16 cellular contexts compared by ENCODE assay signal in genomic region chrX:78131117-78131516, GRCh38.
"Had no signal": no experiment of that assay in that cellular context is flagged by ENCODE, and none has a peak within 500 bp of the region (broad histone marks: within the 10 kb centered on the region; RNA-seq: fewer than 3 reads in every experiment).

No MANE protein-coding gene starts in this region.

- H3K27ac Mint-ChIP-seq: nephron, progenitor cell of endocrine pancreas had no signal

- H3K9me3 Mint-ChIP-seq: brain; central memory CD8-positive, alpha-beta T cell; nephron had no signal

- H3K4me1 Mint-ChIP-seq: brain; central memory CD8-positive, alpha-beta T cell; nephron had no signal

- H3K27ac ChIP-seq: esophagus squamous epithelium, left ventricle myocardium inferior, right atrium auricular region had no signal

- DNase-seq: activated CD4-positive, alpha-beta T cell treated with anti-CD3 and anti-CD28 coated beads, Interleukin-2, amount 50 U/mL, for 4 hours; activated naive CD4-positive, alpha-beta T cell treated with anti-CD3 and anti-CD28 coated beads, Interleukin-2, amount 50 U/mL, for 16 hours; cortex of kidney; effector CD4-positive, alpha-beta T cell; esophagus squamous epithelium; glutamatergic neuron; hypothalamus; kidney; left ventricle myocardium inferior; small intestine; T-helper 9 cell had no signal

- H3K27me3 ChIP-seq: esophagus squamous epithelium, right atrium auricular region had no signal

- H3K27me3 Mint-ChIP-seq: central memory CD8-positive, alpha-beta T cell; progenitor cell of endocrine pancreas had no signal

- H3K4me3 ChIP-seq: esophagus squamous epithelium, left ventricle myocardium inferior, right atrium auricular region had no signal

- H3K4me1 ChIP-seq: esophagus squamous epithelium, left ventricle myocardium inferior, right atrium auricular region had no signal

- H3K4me3 Mint-ChIP-seq: brain; central memory CD8-positive, alpha-beta T cell; nephron had no signal

- H3K9me3 ChIP-seq: esophagus squamous epithelium, left ventricle myocardium inferior, right atrium auricular region had no signal
